8 cellular contexts compared by ENCODE assay signal in the genomic region with DNA sequence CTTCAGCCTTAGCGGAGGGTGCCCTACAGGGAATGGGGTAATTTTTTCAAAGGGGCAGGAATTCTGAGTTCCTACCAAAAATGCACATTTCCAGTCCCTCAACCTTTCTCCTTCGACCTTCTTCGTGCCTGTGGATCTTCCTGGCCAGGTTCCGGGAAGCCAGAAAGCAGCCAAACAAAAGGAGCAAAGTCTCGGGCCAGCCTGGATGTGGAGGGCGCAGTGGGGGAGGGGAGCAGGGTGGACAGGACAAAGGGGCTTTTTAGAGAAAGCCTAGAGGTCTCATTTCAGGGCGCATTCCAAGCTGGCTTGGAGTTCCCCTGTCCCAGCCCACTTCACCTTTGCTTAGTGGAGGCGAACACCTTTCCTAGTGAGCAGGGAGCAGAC. TPM values are rescaled to one million over a fixed set of nuclear protein-coding genes. Genes with fewer than 3 reads are reported as not detected.
DNase-seq lines count a peak whose midpoint lies in the region; ATAC-seq and TF ChIP-seq lines count a peak whose summit lies in the region.

No MANE protein-coding gene starts in this region.

- H3K4me3 ChIP-seq in adipocyte (ENCODE audit: low read length) (peak overlapping the region; percentile 69), smooth muscle cell (peak overlapping the region; percentile 73)

- H3K9me3 Mint-ChIP-seq in immature natural killer cell, result no peaks in the 10 kb centered on the region

- H3K27ac ChIP-seq in smooth muscle cell (ENCODE audit: low read depth), result no peak overlapping the region

- peaks cover 9% of the 10 kb centered on the region for H3K79me2 ChIP-seq in smooth muscle cell (ENCODE audit: low read depth)

- peak overlapping the region; percentile 97 for H2AFZ ChIP-seq in smooth muscle cell (ENCODE audit: low read depth)

- peaks cover 83% of the 10 kb centered on the region for H3K27me3 ChIP-seq in adipocyte (replicated peaks; ENCODE audit: control insufficient read depth, insufficient read depth, low read length)
- no peaks in the 10 kb centered on the region for H3K27me3 ChIP-seq in smooth muscle cell (ENCODE audit: low read depth)

- intact Hi-C loops in posterior cingulate gyrus (cut with DNase I), result no loop called here

- ATAC-seq in GM18520 (IDR thresholded peaks at IDR 0.05; ENCODE audit: unreplicated experiment), result no peak
- no peak for ATAC-seq in GM21576 (IDR thresholded peaks at IDR 0.05; ENCODE audit: unreplicated experiment)

- peaks cover 8% of the 10 kb centered on the region for H3F3A ChIP-seq in smooth muscle cell (ENCODE audit: low read depth)

- peak overlapping the region; percentile 72 to 84 (median 79) for H3K4me3 Mint-ChIP-seq in immature natural killer cell

- peaks cover 48 to 56% of the 10 kb centered on the region in 2 donors for H3K4me1 Mint-ChIP-seq in immature natural killer cell

- no peaks in the 10 kb centered on the region for H3K36me3 ChIP-seq in adipocyte (ENCODE audit: control insufficient read depth, insufficient read depth, low read length, severe bottlenecking)
- no peaks in the 10 kb centered on the region for H3K36me3 ChIP-seq in smooth muscle cell (ENCODE audit: low read depth)

- H3K4me1 ChIP-seq in adipocyte (ENCODE audit: control insufficient read depth, insufficient read depth, low read length) (peaks cover 7% of the 10 kb centered on the region), smooth muscle cell (ENCODE audit: low read depth) (peaks cover 57% of the 10 kb centered on the region)

- H4K20me1 ChIP-seq in smooth muscle cell (ENCODE audit: low read depth), result no peaks in the 10 kb centered on the region

- H3K36me3 Mint-ChIP-seq in immature natural killer cell, result no peaks in the 10 kb centered on the region

- H3K27ac Mint-ChIP-seq in immature natural killer cell, result no peak overlapping the region

- H3K9me3 ChIP-seq in adipocyte (ENCODE audit: control insufficient read depth, low read length) (no peaks in the 10 kb centered on the region), smooth muscle cell (replicated peaks; ENCODE audit: low read depth) (no peaks in the 10 kb centered on the region)

- H3K4me2 ChIP-seq in smooth muscle cell, result peak overlapping the region; percentile 92

- H3K27me3 Mint-ChIP-seq in immature natural killer cell (ENCODE audit: low read depth in 3 of 3), result peaks cover 14 to 19% (median 16%) of the 10 kb centered on the region in 3 donors

- TF ChIP-seq CTCF in smooth muscle cell (IDR thresholded peaks at IDR 0.05; ENCODE audit: borderline replicate concordance, insufficient read depth, poor library complexity, severe bottlenecking), result no peak

- H3K9ac ChIP-seq in adipocyte (ENCODE audit: low read length), result no peak overlapping the region
- H3K9ac ChIP-seq in smooth muscle cell (ENCODE audit: low read depth), result peak overlapping the region; percentile 99

- DNase-seq in DMS53 (lab: John Stamatoyannopoulos, UW) (peak; percentile 60), DMS53 treated with DMSO at 0.1 percent for 48 hours (lab: John Stamatoyannopoulos, UW; ENCODE audit: unreplicated experiment) (no peak), adipocyte (ENCODE audit: low read depth) (no peak), immature natural killer cell (no peak), smooth muscle cell (lab: John Stamatoyannopoulos, UW; ENCODE audit: unreplicated experiment) (no peak), posterior cingulate gyrus (no peak)

- WGBS in smooth muscle cell (ENCODE audit: low lambda C conversion rate), result 3% methylated on average over 8 of the region's 8 CpGs

RNA-seq across cellular contexts. Expression of a gene that starts 2.9 kb away (rescaled TPM):
- under 1 TPM in 1 of 3 donors, not detected in 2; 0.10 TPM for polyA plus RNA-seq in immature natural killer cell
- total RNA-seq in smooth muscle cell, result 9.5 and 16.9 TPM in 2 replicates
- polyA plus RNA-seq in smooth muscle cell, result 10.1 and 14.9 TPM in 2 replicates

RNA-seq across cellular contexts. Expression of a gene that starts 19.0 kb away (rescaled TPM):
- polyA plus RNA-seq in immature natural killer cell (10 to 100 TPM in 2 of 3 donors, 1 to 10 TPM in 1; 4.5 to 18.9 (median 14.8) TPM), smooth muscle cell (not detected in 2 replicates)
- not detected in 2 replicates for total RNA-seq in smooth muscle cell

Comparison
In these comparisons a context has a peak if more than half of its experiments do, and no peak if none do; other contexts are left out.
1. RNA of a gene that starts 2.9 kb away (polyA plus RNA-seq): 10.1 to 14.9 TPM in smooth muscle cell; 0.10 TPM in immature natural killer cell; every median in the first group is over 10 times any median in the second.